In the genomic region with DNA sequence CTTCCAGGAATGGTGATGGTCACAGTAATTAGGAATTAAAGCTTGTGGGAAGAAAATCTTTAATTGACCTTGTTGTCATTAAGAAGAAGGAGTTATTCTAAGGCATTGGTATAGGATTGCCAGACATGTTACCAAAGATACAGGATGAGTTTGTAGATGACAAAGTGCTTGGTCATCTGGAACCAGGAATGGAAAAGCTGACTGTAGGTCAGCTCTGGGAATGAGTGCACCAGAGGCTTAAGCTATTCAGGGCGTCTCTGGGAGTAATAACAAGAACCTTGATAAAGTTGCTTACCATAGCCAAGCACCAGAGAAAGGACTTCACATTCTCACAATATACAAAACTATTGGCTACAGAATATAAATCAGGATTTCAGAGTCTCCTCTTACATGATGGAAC, we compare ENCODE assay signal across 11 cellular contexts.
DNase-seq lines count a peak whose midpoint lies in the region; ATAC-seq, FAIRE-seq and TF ChIP-seq lines count a peak whose summit lies in the region.
"Had no signal": no experiment of that assay in that cellular context is flagged by ENCODE, and none has a peak within 500 bp of the region (broad histone marks: within the 10 kb centered on the region; RNA-seq: fewer than 3 reads in every experiment).

No MANE protein-coding gene starts in this region.

- no peaks in the 10 kb centered on the region for H3K36me3 Mint-ChIP-seq in astrocyte (ENCODE audit: low read depth, unreplicated experiment)
- H3K36me3 Mint-ChIP-seq in activated CD8-positive, alpha-beta T cell treated with anti-CD3 and anti-CD28 coated beads for 36 hours (ENCODE audit: low read depth): peaks cover 7% of the 10 kb centered on the region

- H3K4me3 Mint-ChIP-seq in astrocyte (ENCODE audit: unreplicated experiment): no peak overlapping the region
- H3K4me3 Mint-ChIP-seq in activated CD8-positive, alpha-beta T cell treated with anti-CD3 and anti-CD28 coated beads for 36 hours: no peak overlapping the region
- H3K4me3 Mint-ChIP-seq: stimulated activated naive CD8-positive, alpha-beta T cell treated with anti-CD3 and anti-CD28 coated beads, Interleukin-15, Interleukin-2, amounts not matched to agents 100 ng/mL and 50 ng/mL, for 24 hours had no signal

- peak; percentile 75 for DNase-seq in AG09309 (ENCODE audit: low read depth)
- no peak for DNase-seq in HCT116 (ENCODE audit: low read depth, low spot score)
- peak; percentile 84 for DNase-seq in astrocyte (ENCODE audit: low read depth)
- DNase-seq in kidney epithelial cell (ENCODE audit: low read depth): peak; percentile 25
- DNase-seq in stimulated activated CD4-positive, alpha-beta T cell treated with anti-CD3 and anti-CD28 coated beads, Interleukin-4, amount 100 ng/mL, for 1 hour: no peak
- DNase-seq in NCI-H2171 treated with DMSO at 0.1 percent for 48 hours (lab: John Stamatoyannopoulos, UW): no peak
- no peak for DNase-seq in activated CD8-positive, alpha-beta T cell treated with anti-CD3 and anti-CD28 coated beads for 36 hours
- DNase-seq in SK-N-DZ (ENCODE audit: low spot score): no peak
- DNase-seq: NCI-H1930 had no signal

- H3K27me3 Mint-ChIP-seq in astrocyte (ENCODE audit: low read depth, unreplicated experiment): no peaks in the 10 kb centered on the region
- H3K27me3 Mint-ChIP-seq in activated CD8-positive, alpha-beta T cell treated with anti-CD3 and anti-CD28 coated beads for 36 hours: no peaks in the 10 kb centered on the region
- H3K27me3 Mint-ChIP-seq: stimulated activated naive CD8-positive, alpha-beta T cell treated with anti-CD3 and anti-CD28 coated beads, Interleukin-15, Interleukin-2, amounts not matched to agents 100 ng/mL and 50 ng/mL, for 24 hours had no signal

- BruUV-seq in HCT116 (replicated peaks; lab: Mats Ljungman, UMichigan): no TSS peak

- TF ChIP-seq RAD21 in HCT116 (IDR thresholded peaks at IDR 0.05; ENCODE audit: low read depth): no peak

- H4K20me1 ChIP-seq in HCT116 (ENCODE audit: insufficient read depth) (no peaks in the 10 kb centered on the region), astrocyte (ENCODE audit: insufficient read depth, low read length) (no peaks in the 10 kb centered on the region)

- H3K9me2 ChIP-seq in HCT116 (ENCODE audit: insufficient read depth): no peaks in the 10 kb centered on the region

- H3K4me3 ChIP-seq in AG09309 (ENCODE audit: control insufficient read depth, low read depth, low read length) (no peak overlapping the region), HCT116 (replicated peaks in 1 of 2; ENCODE audit: low read depth in 1 of 2, low read length in 2 of 2) (no peak overlapping the region), astrocyte (ENCODE audit: insufficient read depth, low read depth, low read length) (no peak overlapping the region), kidney epithelial cell (ENCODE audit: low read depth, low read length) (no peak overlapping the region)

- H2AFZ ChIP-seq in HCT116 (ENCODE audit: low read depth, low read length, poor library complexity, severe bottlenecking): no peak overlapping the region
- no peak overlapping the region for H2AFZ ChIP-seq in astrocyte (ENCODE audit: low read depth, low read length)

- no peaks in the 10 kb centered on the region for H3K27me3 ChIP-seq in HCT116 (ENCODE audit: insufficient read depth, low read length)
- H3K27me3 ChIP-seq in astrocyte (ENCODE audit: insufficient read depth, low read length): no peaks in the 10 kb centered on the region
- no peaks in the 10 kb centered on the region for H3K27me3 ChIP-seq in kidney epithelial cell (ENCODE audit: control insufficient read depth, insufficient read depth, low read length)

- intact Hi-C loops in HCT116 (cut with micrococcal nuclease): no loop called here
- intact Hi-C loops in activated CD8-positive, alpha-beta T cell treated with anti-CD3 and anti-CD28 coated beads for 36 hours (cut with micrococcal nuclease): no loop called here

- FAIRE-seq in astrocyte (lab: Jason Lieb, UNC): peak; percentile 87
- FAIRE-seq: D721Med had no signal

- TF ChIP-seq POLR2A in HCT116 (IDR thresholded peaks at IDR 0.05; ENCODE audit: borderline replicate concordance, extremely low read depth, insufficient read depth, insufficient read length): no peak

- no peak for ATAC-seq in HCT116
- no peak for ATAC-seq in activated CD8-positive, alpha-beta T cell treated with anti-CD3 and anti-CD28 coated beads for 36 hours

- peak overlapping the region; percentile 31 for H3K27ac Mint-ChIP-seq in astrocyte (ENCODE audit: unreplicated experiment)
- H3K27ac Mint-ChIP-seq in activated CD8-positive, alpha-beta T cell treated with anti-CD3 and anti-CD28 coated beads for 36 hours: no peak overlapping the region
- H3K27ac Mint-ChIP-seq: stimulated activated naive CD8-positive, alpha-beta T cell treated with anti-CD3 and anti-CD28 coated beads, Interleukin-15, Interleukin-2, amounts not matched to agents 100 ng/mL and 50 ng/mL, for 24 hours had no signal

- H3K36me3 ChIP-seq in HCT116 (ENCODE audit: control insufficient read depth in 1 of 2, insufficient read depth in 2 of 2, low read length in 2 of 2) (no peaks in the 10 kb centered on the region), astrocyte (ENCODE audit: insufficient read depth, low read length) (no peaks in the 10 kb centered on the region), kidney epithelial cell (ENCODE audit: control insufficient read depth, insufficient read depth, low read length) (no peaks in the 10 kb centered on the region)

- H3K4me1 ChIP-seq in HCT116 (ENCODE audit: control insufficient read depth in 1 of 2, insufficient read depth in 2 of 2, low read length in 2 of 2) (peaks cover 0 to 4% of the 10 kb centered on the region in 2 experiments; a peak in 1 of 4 replicates), astrocyte (ENCODE audit: insufficient read depth, low read length) (peaks cover 7% of the 10 kb centered on the region)

- TF ChIP-seq CTCF in AG09309 (IDR thresholded peaks at IDR 0.05; ENCODE audit: control insufficient read depth, insufficient read depth, low read depth, low read length, missing control alignments) (no peak), HCT116 (IDR thresholded peaks at IDR 0.05 in 2 of 3, conservative IDR thresholded peaks at IDR 0.05 in 1 of 3; ENCODE audit: borderline replicate concordance in 1 of 3, insufficient read depth in 1 of 3, low read depth in 2 of 3, low read length in 2 of 3) (no peak), astrocyte (IDR thresholded peaks at IDR 0.05; ENCODE audit: insufficient read depth, low read depth, low read length) (no peak), kidney epithelial cell (IDR thresholded peaks at IDR 0.05; ENCODE audit: insufficient read depth, low read length, poor library complexity, severe bottlenecking) (no peak)
- no peak for TF ChIP-seq CTCF in activated CD8-positive, alpha-beta T cell treated with anti-CD3 and anti-CD28 coated beads for 36 hours (IDR thresholded peaks at IDR 0.05)

- RAD21 ChIA-PET in HCT116 (lab: Charles Lee; ENCODE audit: low non-redundant PET in 1 of 2, low total read pairs in 2 of 2, uncharacterized antibody in 2 of 2, unreplicated experiment in 2 of 2): no interaction called here

- POLR2A ChIA-PET in HCT116 (lab: Charles Lee): no interaction called here
- POLR2A ChIA-PET in activated CD8-positive, alpha-beta T cell treated with anti-CD3 and anti-CD28 coated beads for 36 hours (lab: Charles Lee): no interaction called here

- CTCF ChIA-PET in HCT116 (lab: Charles Lee): no interaction called here
- CTCF ChIA-PET in activated CD8-positive, alpha-beta T cell treated with anti-CD3 and anti-CD28 coated beads for 36 hours (lab: Charles Lee): interaction anchor here (0.9 to 1.4 kb wide), 2 partner anchors 9 to 48 kb away, joined by 3 read pairs; no protein-coding TSS in a partner anchor

- H3K4me2 ChIP-seq in HCT116 (ENCODE audit: low read length) (peak overlapping the region; percentile 21; the same call in 1 of the 2 replicates), astrocyte (ENCODE audit: low read length) (peak overlapping the region; percentile 40)

- H3K4me1 Mint-ChIP-seq in astrocyte (ENCODE audit: low read depth, unreplicated experiment): peaks cover 10% of the 10 kb centered on the region
- peaks cover 9% of the 10 kb centered on the region for H3K4me1 Mint-ChIP-seq in activated CD8-positive, alpha-beta T cell treated with anti-CD3 and anti-CD28 coated beads for 36 hours (ENCODE audit: low read depth)

- H3K9me3 ChIP-seq in HCT116 (ENCODE audit: control insufficient read depth in 1 of 2, insufficient read depth in 1 of 2, low read depth in 1 of 2, low read length in 2 of 2): no peaks in the 10 kb centered on the region
- no peaks in the 10 kb centered on the region for H3K9me3 ChIP-seq in astrocyte (ENCODE audit: insufficient read depth, low read depth, low read length)

- H3K27ac ChIP-seq in HCT116 (ENCODE audit: low read depth, low read length) (no peak overlapping the region), astrocyte (ENCODE audit: low read depth, low read length) (peak overlapping the region; percentile 53)

- no peaks in the 10 kb centered on the region for H3K9me3 Mint-ChIP-seq in astrocyte (ENCODE audit: unreplicated experiment)
- no peaks in the 10 kb centered on the region for H3K9me3 Mint-ChIP-seq in activated CD8-positive, alpha-beta T cell treated with anti-CD3 and anti-CD28 coated beads for 36 hours
- H3K9me3 Mint-ChIP-seq: stimulated activated naive CD8-positive, alpha-beta T cell treated with anti-CD3 and anti-CD28 coated beads, Interleukin-15, Interleukin-2, amounts not matched to agents 100 ng/mL and 50 ng/mL, for 24 hours had no signal

- no peaks in the 10 kb centered on the region; the same call in 1 of the 2 replicates for H3K79me2 ChIP-seq in HCT116 (ENCODE audit: insufficient read depth, low read length)
- H3K79me2 ChIP-seq in astrocyte (ENCODE audit: insufficient read depth, low read length): peaks cover 8% of the 10 kb centered on the region

- H3K9ac ChIP-seq in HCT116 (ENCODE audit: low read length): no peak overlapping the region
- H3K9ac ChIP-seq in astrocyte (ENCODE audit: low read length): no peak overlapping the region

TF ChIP-seq in HCT116, 20 proteins besides CTCF, POLR2A, EP300 and RAD21:
- TF ChIP-seq CBX3 (IDR thresholded peaks at IDR 0.05; ENCODE audit: low read depth): no peak
- no peak for TF ChIP-seq TCF7L2 (IDR thresholded peaks at IDR 0.05; ENCODE audit: borderline replicate concordance, extremely low read depth, insufficient read depth, insufficient read length)
- TF ChIP-seq JUND (IDR thresholded peaks at IDR 0.05): peak; percentile 28; the same call in 1 of the 2 replicates
- 0 out of 2 replicates have a peak, but pooled peaks have one; percentile 8 for TF ChIP-seq SP1 (IDR thresholded peaks at IDR 0.05; ENCODE audit: low read depth)
- peak; percentile 62 for TF ChIP-seq FOSL1 (IDR thresholded peaks at IDR 0.05; ENCODE audit: low read depth)

Comparison
In these comparisons a context has a peak if more than half of its experiments do, and no peak if none do; other contexts are left out.
1. DNase-seq: peak in AG09309 (single experiment), astrocyte (single experiment) and kidney epithelial cell (single experiment); none in HCT116 (single experiment), stimulated activated CD4-positive, alpha-beta T cell treated with anti-CD3 and anti-CD28 coated beads, Interleukin-4, amount 100 ng/mL, for 1 hour (single experiment), NCI-H2171 treated with DMSO at 0.1 percent for 48 hours (single experiment), activated CD8-positive, alpha-beta T cell treated with anti-CD3 and anti-CD28 coated beads for 36 hours (single experiment) and SK-N-DZ (single experiment).